ENCODE assay signal across 5 cellular contexts in genomic region chr6:98352348-98352747, GRCh38.
"Had no signal": no experiment of that assay in that cellular context is flagged by ENCODE, and none has a peak within 500 bp of the region (broad histone marks: within the 10 kb centered on the region; RNA-seq: fewer than 3 reads in every experiment).

No MANE protein-coding gene starts in this region.

- ATAC-seq: HepG2 had no signal

- DNase-seq: IMR-90, KBM-7 had no signal

- H3K27ac ChIP-seq: HL-60 had no signal

- FAIRE-seq: HepG2, HTR-8/SVneo had no signal
